Comparison of ENCODE assay signal across 12 cellular contexts in genomic region chr11:20111871-20112270, GRCh38. TPM values are rescaled to one million over a fixed set of nuclear protein-coding genes. Genes with fewer than 3 reads are reported as not detected.
DNase-seq lines count a peak whose midpoint lies in the region; ATAC-seq and TF ChIP-seq lines count a peak whose summit lies in the region.
"Had no signal": no experiment of that assay in that cellular context is flagged by ENCODE, and none has a peak within 500 bp of the region (broad histone marks: within the 10 kb centered on the region; RNA-seq: fewer than 3 reads in every experiment).

No MANE protein-coding gene starts in this region.

- ATAC-seq in left lung (peak; percentile 27), HG02852 (IDR thresholded peaks at IDR 0.05; ENCODE audit: unreplicated experiment) (no peak), HG02610 (IDR thresholded peaks at IDR 0.05; ENCODE audit: unreplicated experiment) (no peak), GM21360 (IDR thresholded peaks at IDR 0.05; ENCODE audit: unreplicated experiment) (no peak), GM19328 (IDR thresholded peaks at IDR 0.05; ENCODE audit: unreplicated experiment) (no peak)

- H3K4me3 Mint-ChIP-seq in chondrocyte (ENCODE audit: unreplicated experiment) = peak overlapping the region; percentile 29
- H3K4me3 Mint-ChIP-seq: CD4-positive, alpha-beta memory T cell had no signal

- peak overlapping the region; percentile 98 for H3K27ac Mint-ChIP-seq in chondrocyte (ENCODE audit: unreplicated experiment)
- H3K27ac Mint-ChIP-seq: CD4-positive, alpha-beta memory T cell had no signal

- no peaks in the 10 kb centered on the region for H3K27me3 Mint-ChIP-seq in chondrocyte (ENCODE audit: low read depth)

- H3K4me1 Mint-ChIP-seq in chondrocyte (ENCODE audit: low read depth) = peaks cover 85% of the 10 kb centered on the region

- no peak overlapping the region for H3K4me3 ChIP-seq in HUES6 (ENCODE audit: low read depth, low read length)
- no peak overlapping the region for H3K4me3 ChIP-seq in left lung

- no peak for DNase-seq in chondrocyte (ENCODE audit: low spot score)
- no peak for DNase-seq in left lung
- no peak for DNase-seq in substantia nigra (lab: John Stamatoyannopoulos, UW)
- DNase-seq: CD4-positive, alpha-beta memory T cell; stimulated activated naive CD4-positive, alpha-beta T cell had no signal

- no peaks in the 10 kb centered on the region for H3K9me3 Mint-ChIP-seq in chondrocyte (ENCODE audit: low read depth)

- H3K36me3 ChIP-seq in HUES6 (ENCODE audit: control insufficient read depth, insufficient read depth, low read length) (peaks cover 84% of the 10 kb centered on the region), left lung (peaks cover 0 to 42% of the 10 kb centered on the region in 2 donors)

- TF ChIP-seq CTCF in chondrocyte (IDR thresholded peaks at IDR 0.05) (no peak), left lung (IDR thresholded peaks at IDR 0.05) (no peak)

- H3K9me3 ChIP-seq in HUES6 (ENCODE audit: control insufficient read depth, insufficient read depth, low read depth, low read length) (no peaks in the 10 kb centered on the region), left lung (no peaks in the 10 kb centered on the region)

- no peak overlapping the region; the same call in 1 of the 2 replicates for H3K27ac ChIP-seq in HUES6 (ENCODE audit: low read depth, low read length)
- H3K27ac ChIP-seq in left lung = peak overlapping the region; percentile 52 to 84
- H3K27ac ChIP-seq in substantia nigra (ENCODE audit: low read depth, low read length, poor library complexity, severe bottlenecking) = peak overlapping the region; percentile 41

- no peaks in the 10 kb centered on the region for H3K27me3 ChIP-seq in HUES6 (ENCODE audit: control insufficient read depth, insufficient read depth, low read length)
- H3K27me3 ChIP-seq in left lung = no peaks in the 10 kb centered on the region

- peaks cover 31% of the 10 kb centered on the region for H3K36me3 Mint-ChIP-seq in chondrocyte (ENCODE audit: low read depth)
- H3K36me3 Mint-ChIP-seq: CD4-positive, alpha-beta memory T cell had no signal

- intact Hi-C loops in left lung (cut with DNase I) = no loop called here

- H3K9ac ChIP-seq in HUES6 (ENCODE audit: low read length) = peak overlapping the region; percentile 20

- peaks cover 18% of the 10 kb centered on the region; the same call in 1 of the 2 replicates for H3K4me1 ChIP-seq in HUES6 (ENCODE audit: control insufficient read depth, insufficient read depth, low read length)
- H3K4me1 ChIP-seq in left lung = peaks cover 0 to 6% of the 10 kb centered on the region in 2 donors

RNA-seq across cellular contexts. Expression of gene DBX1, which starts 48.4 kb away (rescaled TPM):
- total RNA-seq in chondrocyte (not detected in 3 replicates), left lung (not detected)
- total RNA-seq: CD4-positive, alpha-beta memory T cell; H4; mononuclear cell had no signal
